ENCODE assay signal across 11 cellular contexts in genomic region chr5:101728933-101729332, GRCh38.
DNase-seq lines count a peak whose midpoint lies in the region; ATAC-seq and TF ChIP-seq lines count a peak whose summit lies in the region.
"Had no signal": no experiment of that assay in that cellular context is flagged by ENCODE, and none has a peak within 500 bp of the region (broad histone marks: within the 10 kb centered on the region; RNA-seq: fewer than 3 reads in every experiment).

No MANE protein-coding gene starts in this region.

- H3K9me3 Mint-ChIP-seq in natural killer cell = peaks cover 4 to 5% of the 10 kb centered on the region in 2 donors
- H3K9me3 Mint-ChIP-seq: stimulated activated naive B cell treated with anti-CD40 and anti-IgM and Interleukin-4, amounts not matched to agents 10 μg/mL and 1 μg/mL and 100 μg/mL, for 72 hours had no signal

- no peaks in the 10 kb centered on the region for H3K27me3 Mint-ChIP-seq in natural killer cell (ENCODE audit: low read depth in 2 of 2)
- H3K27me3 Mint-ChIP-seq: natural killer cell treated with Interleukin-12 subunit alpha and Interleukin-12 subunit beta and Interleukin-15 and Interleukin-18, amount 100 ng/mL, for 72 hours; stimulated activated naive B cell treated with anti-CD40 and anti-IgM and Interleukin-4, amounts not matched to agents 10 μg/mL and 1 μg/mL and 100 μg/mL, for 72 hours had no signal

- no peaks in the 10 kb centered on the region for H3K27me3 ChIP-seq in NT2/D1 (ENCODE audit: insufficient read depth, insufficient read length)
- no peaks in the 10 kb centered on the region for H3K27me3 ChIP-seq in foreskin keratinocyte

- intact Hi-C loops in natural killer cell (cut with micrococcal nuclease) = no loop called here

- no peak overlapping the region for H3K4me3 ChIP-seq in NT2/D1 (ENCODE audit: insufficient read length, low read depth)

- H3K27ac Mint-ChIP-seq in natural killer cell = no peak overlapping the region
- H3K27ac Mint-ChIP-seq: natural killer cell treated with Interleukin-12 subunit alpha and Interleukin-12 subunit beta and Interleukin-15 and Interleukin-18, amount 100 ng/mL, for 72 hours; stimulated activated naive B cell treated with anti-CD40 and anti-IgM and Interleukin-4, amounts not matched to agents 10 μg/mL and 1 μg/mL and 100 μg/mL, for 72 hours had no signal

- H3K9ac ChIP-seq in NT2/D1 (ENCODE audit: insufficient read length, low read depth) = no peak overlapping the region

- no peaks in the 10 kb centered on the region for H3K36me3 ChIP-seq in NT2/D1 (ENCODE audit: insufficient read depth, insufficient read length, low read length)

- no peaks in the 10 kb centered on the region for H3K4me1 Mint-ChIP-seq in natural killer cell
- H3K4me1 Mint-ChIP-seq: stimulated activated naive B cell treated with anti-CD40 and anti-IgM and Interleukin-4, amounts not matched to agents 10 μg/mL and 1 μg/mL and 100 μg/mL, for 72 hours had no signal

- peak; percentile 26 for DNase-seq in D341Med (ENCODE audit: low spot score)
- peak; percentile 3 for DNase-seq in NT2/D1 (ENCODE audit: low read depth, low spot score)
- DNase-seq in foreskin keratinocyte = peak in 1 of 2 donors; percentile 3
- DNase-seq in hepatic stellate cell (ENCODE audit: low spot score) = no peak
- DNase-seq in natural killer cell = no peak
- no peak for DNase-seq in kidney tubule cell (ENCODE audit: low spot score)
- no peak for DNase-seq in activated effector memory CD4-positive, alpha-beta T cell treated with anti-CD3 and anti-CD28 coated beads, Interleukin-2, amount 50 U/mL, for 16 hours
- DNase-seq: activated CD8-positive, alpha-beta memory T cell treated with anti-CD3 and anti-CD28 coated beads, Interleukin-2, amount 50 U/mL, for 48 hours; stimulated activated naive B cell treated with anti-CD40 and anti-IgM and Interleukin-4, amounts not matched to agents 10 μg/mL and 1 μg/mL and 100 μg/mL, for 72 hours had no signal

- peak; percentile 39 for TF ChIP-seq CTCF in foreskin keratinocyte (conservative IDR thresholded peaks at IDR 0.05)
- no peak for TF ChIP-seq CTCF in natural killer cell (IDR thresholded peaks at IDR 0.05)

- no peaks in the 10 kb centered on the region for H3K4me1 ChIP-seq in NT2/D1 (ENCODE audit: insufficient read depth, insufficient read length)
- H3K4me1 ChIP-seq in foreskin keratinocyte = no peaks in the 10 kb centered on the region

- no peak overlapping the region for H3K4me3 Mint-ChIP-seq in natural killer cell
- H3K4me3 Mint-ChIP-seq: natural killer cell treated with Interleukin-12 subunit alpha and Interleukin-12 subunit beta and Interleukin-15 and Interleukin-18, amount 100 ng/mL, for 72 hours; stimulated activated naive B cell treated with anti-CD40 and anti-IgM and Interleukin-4, amounts not matched to agents 10 μg/mL and 1 μg/mL and 100 μg/mL, for 72 hours had no signal

- ATAC-seq in GM18868 (IDR thresholded peaks at IDR 0.05; ENCODE audit: unreplicated experiment) (peak; percentile 47), foreskin keratinocyte (peak; percentile 56), natural killer cell (no peak)
- ATAC-seq: natural killer cell treated with Interleukin-12 subunit alpha and Interleukin-12 subunit beta and Interleukin-15 and Interleukin-18, amount 100 ng/mL, for 72 hours; stimulated activated naive B cell treated with anti-CD40 and anti-IgM and Interleukin-4, amounts not matched to agents 10 μg/mL and 1 μg/mL and 100 μg/mL, for 72 hours had no signal

- H3K36me3 Mint-ChIP-seq in natural killer cell = no peaks in the 10 kb centered on the region
- H3K36me3 Mint-ChIP-seq: natural killer cell treated with Interleukin-12 subunit alpha and Interleukin-12 subunit beta and Interleukin-15 and Interleukin-18, amount 100 ng/mL, for 72 hours; stimulated activated naive B cell treated with anti-CD40 and anti-IgM and Interleukin-4, amounts not matched to agents 10 μg/mL and 1 μg/mL and 100 μg/mL, for 72 hours had no signal

- no peaks in the 10 kb centered on the region for H3K9me3 ChIP-seq in NT2/D1 (ENCODE audit: insufficient read depth, low read length)

- no peak overlapping the region for H3K27ac ChIP-seq in foreskin keratinocyte

Comparison
In these comparisons a context has a peak if more than half of its experiments do, and no peak if none do; other contexts are left out.
1. DNase-seq: peak in D341Med (single experiment) and NT2/D1 (single experiment); none in hepatic stellate cell (single experiment), natural killer cell (single experiment), kidney tubule cell (single experiment) and activated effector memory CD4-positive, alpha-beta T cell treated with anti-CD3 and anti-CD28 coated beads, Interleukin-2, amount 50 U/mL, for 16 hours (single experiment).
2. ATAC-seq: peak in GM18868 (single experiment) and foreskin keratinocyte (single experiment); none in natural killer cell (0 of 3).